In genomic region chr15:29056839-29057450, GRCh38 we compare ENCODE assay signal across 22 cellular contexts.
DNase-seq lines count a peak whose midpoint lies in the region; ATAC-seq and TF ChIP-seq lines count a peak whose summit lies in the region.
"Had no signal": no experiment of that assay in that cellular context is flagged by ENCODE, and none has a peak within 500 bp of the region (broad histone marks: within the 10 kb centered on the region; RNA-seq: fewer than 3 reads in every experiment).

No MANE protein-coding gene starts in this region.

- H3K4me1 ChIP-seq in right atrium auricular region (no peaks in the 10 kb centered on the region), endodermal cell (ENCODE audit: control insufficient read depth, insufficient read depth, low read length) (no peaks in the 10 kb centered on the region), prostate gland (replicated peaks) (no peaks in the 10 kb centered on the region), PC-3 (ENCODE audit: insufficient read depth, low read length) (no peaks in the 10 kb centered on the region)
- H3K4me1 ChIP-seq: BE2C had no signal

- no peak for TF ChIP-seq POLR2A in prostate gland (IDR thresholded peaks at IDR 0.05)

- no peaks in the 10 kb centered on the region for H4K20me1 ChIP-seq in PC-3 (ENCODE audit: low read length)

- H3K9me3 Mint-ChIP-seq in endodermal cell, result peaks cover 23% of the 10 kb centered on the region
- no peaks in the 10 kb centered on the region for H3K9me3 Mint-ChIP-seq in immature natural killer cell

- peak; percentile 7 for DNase-seq in cardiac septum (ENCODE audit: low spot score)
- DNase-seq in right atrium auricular region (ENCODE audit: low spot score), result no peak
- peak; percentile 67 for DNase-seq in endodermal cell
- no peak for DNase-seq in immature natural killer cell
- no peak for DNase-seq in prostate gland (ENCODE audit: low spot score)
- no peak for DNase-seq in PC-3
- DNase-seq in activated gamma-delta T cell (lab: John Stamatoyannopoulos, UW), result no peak
- no peak for DNase-seq in activated effector memory CD4-positive, alpha-beta T cell treated with Interleukin-2 at 50 U/mL for 16 hours
- DNase-seq: BE2C; CD4-positive, CD25-positive, alpha-beta regulatory T cell; COR-L47; DMS 273 treated with DMSO at 0.1 percent for 48 hours; DND-41; MM.1S; NCI-H1092; NCI-H146; NCI-H2081; NCI-H510A; NCI-H774; PC-9 had no signal

- 65% methylated on average over 4 of the region's 4 CpGs; no CpG with 5 or more reads in 1 of the 2 experiments for WGBS in endodermal cell (ENCODE audit: insufficient coverage in 1 of 2, insufficient read length in 1 of 2), 2 experiments
- WGBS in prostate gland, result 78% methylated on average over 4 of the region's 4 CpGs

- ATAC-seq in PC-3, result no peak
- ATAC-seq: HCT116 had no signal

- H3K36me3 Mint-ChIP-seq in endodermal cell (ENCODE audit: low read depth) (peaks cover 6% of the 10 kb centered on the region), immature natural killer cell (peaks cover 4 to 10% (median 5%) of the 10 kb centered on the region in 3 donors)

- no peaks in the 10 kb centered on the region for H3K9me3 ChIP-seq in right atrium auricular region
- H3K9me3 ChIP-seq in endodermal cell (ENCODE audit: control insufficient read depth, low read length), result no peaks in the 10 kb centered on the region
- no peaks in the 10 kb centered on the region for H3K9me3 ChIP-seq in prostate gland
- H3K9me3 ChIP-seq in PC-3 (ENCODE audit: low read length), result no peaks in the 10 kb centered on the region
- H3K9me3 ChIP-seq: BE2C had no signal

- H3K27ac Mint-ChIP-seq in endodermal cell (no peak overlapping the region), immature natural killer cell (peak overlapping the region; percentile 79 to 93 (median 86))

- BruUV-seq in PC-3 (replicated peaks; lab: Mats Ljungman, UMichigan), result no TSS peak

- H3K9ac ChIP-seq in endodermal cell (ENCODE audit: extremely low read depth, low read length, poor library complexity, severe bottlenecking) (no peak overlapping the region), PC-3 (ENCODE audit: low read length) (no peak overlapping the region)

- no peak overlapping the region for H2AFZ ChIP-seq in PC-3 (ENCODE audit: low read length)
- H2AFZ ChIP-seq: PC-9 had no signal

- no peaks in the 10 kb centered on the region for H3K9me2 ChIP-seq in PC-3 (replicated peaks; ENCODE audit: low read length)

- no peak overlapping the region for H3K4me2 ChIP-seq in PC-3 (ENCODE audit: low read length)
- H3K4me2 ChIP-seq: PC-9 had no signal

- H3K36me3 ChIP-seq in right atrium auricular region (no peaks in the 10 kb centered on the region), endodermal cell (ENCODE audit: control insufficient read depth, insufficient read depth, low read length) (no peaks in the 10 kb centered on the region), prostate gland (no peaks in the 10 kb centered on the region), PC-3 (ENCODE audit: low read depth, low read length) (no peaks in the 10 kb centered on the region)
- H3K36me3 ChIP-seq: BE2C had no signal

- CTCF ChIA-PET in PC-3 (lab: Charles Lee), result no interaction called here

- H3K79me2 ChIP-seq in PC-3 (ENCODE audit: low read length), result no peaks in the 10 kb centered on the region

- no peaks in the 10 kb centered on the region for H3F3A ChIP-seq in PC-3 (ENCODE audit: low read length, unreplicated experiment)

- POLR2A ChIA-PET in PC-3 (lab: Charles Lee; ENCODE audit: unreplicated experiment), result no interaction called here

- H3K27ac ChIP-seq in right atrium auricular region, result no peak overlapping the region
- H3K27ac ChIP-seq in endodermal cell (ENCODE audit: low read depth, low read length), result no peak overlapping the region
- H3K27ac ChIP-seq in prostate gland, result no peak overlapping the region
- H3K27ac ChIP-seq in PC-3 (ENCODE audit: low read length), result no peak overlapping the region
- H3K27ac ChIP-seq: PC-9, SJSA1 had no signal

- no peaks in the 10 kb centered on the region for H3K27me3 ChIP-seq in right atrium auricular region
- no peaks in the 10 kb centered on the region for H3K27me3 ChIP-seq in endodermal cell (ENCODE audit: control insufficient read depth, insufficient read depth, low read length, poor library complexity, severe bottlenecking)
- H3K27me3 ChIP-seq in prostate gland (replicated peaks; ENCODE audit: insufficient read depth), result no peaks in the 10 kb centered on the region
- H3K27me3 ChIP-seq in PC-3 (ENCODE audit: low read length), result no peaks in the 10 kb centered on the region
- H3K27me3 ChIP-seq: BE2C, SJSA1 had no signal

- H3K4me3 ChIP-seq in right atrium auricular region (no peak overlapping the region), endodermal cell (ENCODE audit: low read length) (no peak overlapping the region), prostate gland (no peak overlapping the region), PC-3 (ENCODE audit: low read length) (no peak overlapping the region)
- H3K4me3 ChIP-seq: PC-9, SJSA1 had no signal

- no peak for TF ChIP-seq CTCF in right atrium auricular region (IDR thresholded peaks at IDR 0.05)
- TF ChIP-seq CTCF in endodermal cell (conservative IDR thresholded peaks at IDR 0.05), result no peak
- TF ChIP-seq CTCF in prostate gland (IDR thresholded peaks at IDR 0.05), result no peak
- no peak for TF ChIP-seq CTCF in PC-3 (conservative IDR thresholded peaks at IDR 0.05; ENCODE audit: low read depth, low read length)

- H3K4me3 Mint-ChIP-seq in endodermal cell (no peak overlapping the region), immature natural killer cell (peak overlapping the region in 1 of 5 donors; percentile 24)

- H3K4me1 Mint-ChIP-seq in endodermal cell, result peaks cover 9% of the 10 kb centered on the region
- peaks cover 63 to 75% of the 10 kb centered on the region in 2 donors for H3K4me1 Mint-ChIP-seq in immature natural killer cell

- H3K27me3 Mint-ChIP-seq in endodermal cell (ENCODE audit: insufficient read depth), result no peaks in the 10 kb centered on the region
- peaks cover 4 to 5% (median 4%) of the 10 kb centered on the region in 3 donors for H3K27me3 Mint-ChIP-seq in immature natural killer cell (ENCODE audit: low read depth in 3 of 3)
- H3K27me3 Mint-ChIP-seq: CD4-positive, CD25-positive, alpha-beta regulatory T cell had no signal

- intact Hi-C loops in cardiac septum (cut with DNase I) (no loop called here), prostate gland (cut with DNase I) (no loop called here), PC-3 (cut with micrococcal nuclease) (no loop called here)

Comparison
In these comparisons a context has a peak if more than half of its experiments do, and no peak if none do; other contexts are left out.
1. DNase-seq: peak in cardiac septum (single experiment) and endodermal cell (single experiment); none in right atrium auricular region (single experiment), immature natural killer cell (0 of 3), prostate gland (single experiment), PC-3 (single experiment), activated gamma-delta T cell (single experiment) and activated effector memory CD4-positive, alpha-beta T cell treated with Interleukin-2 at 50 U/mL for 16 hours (single experiment).